Comparison of ENCODE assay signal across 9 cellular contexts in the genomic region with DNA sequence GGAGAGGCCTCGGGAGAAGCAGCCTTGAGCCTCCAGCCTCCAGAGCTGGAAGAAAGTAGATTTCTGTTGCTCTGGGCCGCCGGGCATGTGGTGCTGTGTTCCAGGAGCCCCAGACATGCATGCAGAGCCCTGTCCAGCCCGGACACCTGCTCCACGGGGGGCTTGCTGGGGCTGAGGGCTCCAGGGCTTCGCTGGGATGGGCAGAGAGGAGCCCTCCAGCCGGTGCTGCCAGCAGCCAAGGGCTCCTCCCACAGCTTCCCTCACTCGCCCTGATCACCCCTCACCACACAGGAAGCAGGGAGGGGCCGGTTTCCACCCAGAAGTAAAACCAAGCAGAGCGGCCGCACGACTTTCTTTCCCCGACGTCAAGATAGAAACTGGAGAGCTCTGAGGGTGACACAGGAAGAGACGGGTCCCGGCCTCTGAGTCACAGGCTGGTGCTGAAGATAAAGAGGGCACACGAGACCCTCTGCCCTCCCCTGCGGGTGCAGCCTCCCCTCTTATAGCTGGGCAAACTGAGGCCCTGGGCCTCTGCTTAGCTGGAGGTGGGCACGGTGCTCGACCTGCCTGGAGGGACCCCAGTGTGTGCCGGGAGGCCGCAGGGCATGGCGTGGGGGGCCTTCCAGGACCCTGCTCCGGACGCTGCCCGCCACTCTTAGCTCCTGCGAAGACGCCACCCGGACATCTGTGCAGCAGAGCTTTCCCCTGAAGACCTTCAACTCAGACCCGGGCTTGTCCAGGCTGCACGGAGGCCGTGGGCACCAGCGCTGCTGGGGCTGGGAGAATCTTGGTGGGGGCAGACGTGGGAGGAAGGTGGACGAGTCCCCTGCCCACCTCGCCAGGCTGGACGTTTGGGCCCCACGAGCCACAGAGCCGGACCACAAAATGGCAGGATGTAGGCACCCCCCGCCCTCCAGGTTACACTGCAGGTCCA. TPM values are rescaled to one million over a fixed set of nuclear protein-coding genes. Genes with fewer than 3 reads are reported as not detected.
DNase-seq lines count a peak whose midpoint lies in the region; ATAC-seq and TF ChIP-seq lines count a peak whose summit lies in the region.
"Had no signal": no experiment of that assay in that cellular context is flagged by ENCODE, and none has a peak within 500 bp of the region (broad histone marks: within the 10 kb centered on the region; RNA-seq: fewer than 3 reads in every experiment).

No MANE protein-coding gene starts in this region.

- intact Hi-C loops in cardiac septum (cut with DNase I), result no loop called here

- H3K9me3 ChIP-seq in OCI-LY1 (ENCODE audit: low read length), result no peaks in the 10 kb centered on the region
- H3K9me3 ChIP-seq in neural progenitor cell (ENCODE audit: low read depth), result no peaks in the 10 kb centered on the region

- no peak overlapping the region for H2AFZ ChIP-seq in OCI-LY1 (ENCODE audit: low read length)
- no peak overlapping the region for H2AFZ ChIP-seq in neural progenitor cell (replicated peaks)

- no peaks in the 10 kb centered on the region for H3F3A ChIP-seq in OCI-LY1 (ENCODE audit: insufficient read depth, low read length)
- no peaks in the 10 kb centered on the region for H3F3A ChIP-seq in neural progenitor cell (ENCODE audit: low read depth)

- H4K20me1 ChIP-seq in OCI-LY1 (ENCODE audit: insufficient read depth, low read length) (no peaks in the 10 kb centered on the region), neural progenitor cell (ENCODE audit: low read depth) (no peaks in the 10 kb centered on the region)

- H3K9me3 Mint-ChIP-seq in neural progenitor cell, result no peaks in the 10 kb centered on the region

- TF ChIP-seq CTCF in OCI-LY1 (IDR thresholded peaks at IDR 0.05; ENCODE audit: low read length) (no peak), neural progenitor cell (IDR thresholded peaks at IDR 0.05) (no peak)

- H3K4me3 ChIP-seq in OCI-LY1 (ENCODE audit: low read depth, low read length, poor library complexity, severe bottlenecking) (no peak overlapping the region), neural progenitor cell (no peak overlapping the region)

- no peaks in the 10 kb centered on the region for H3K9me2 ChIP-seq in OCI-LY1 (ENCODE audit: low read depth, low read length)

- H3K79me2 ChIP-seq in OCI-LY1 (ENCODE audit: insufficient read depth, low read length), result no peaks in the 10 kb centered on the region
- no peaks in the 10 kb centered on the region for H3K79me2 ChIP-seq in neural progenitor cell (ENCODE audit: low read depth)

- H3K27ac Mint-ChIP-seq in neural progenitor cell, result no peak overlapping the region

- H3K4me1 ChIP-seq in OCI-LY1 (ENCODE audit: insufficient read depth, low read length, severe bottlenecking), result peaks cover 11% of the 10 kb centered on the region
- H3K4me1 ChIP-seq in neural progenitor cell, result no peaks in the 10 kb centered on the region

- no peak overlapping the region for H3K9ac ChIP-seq in OCI-LY1 (ENCODE audit: low read length)
- H3K9ac ChIP-seq in neural progenitor cell, result no peak overlapping the region

- no peak overlapping the region for H3K4me3 Mint-ChIP-seq in neural progenitor cell

- H3K4me2 ChIP-seq in OCI-LY1 (ENCODE audit: low read length) (peak overlapping the region; percentile 20; the same call in 1 of the 2 replicates), neural progenitor cell (no peak overlapping the region)

- ATAC-seq in GM18861 (IDR thresholded peaks at IDR 0.05; ENCODE audit: unreplicated experiment) (peak; percentile 67), HG02884 (IDR thresholded peaks at IDR 0.05; ENCODE audit: unreplicated experiment) (peak; percentile 63)

- no peak overlapping the region for H3K27ac ChIP-seq in OCI-LY1 (ENCODE audit: low read depth, low read length, poor library complexity, severe bottlenecking)
- no peak overlapping the region for H3K27ac ChIP-seq in neural progenitor cell

- peak; percentile 88 for DNase-seq in activated T-cell treated with anti-CD3 and anti-CD28 coated beads, Interleukin-2, amount 50 U/mL, for 1 hour
- DNase-seq in cardiac septum (ENCODE audit: low spot score), result peak; percentile 91
- peak; percentile 83 to 93 for DNase-seq in stimulated activated CD4-positive, alpha-beta T cell treated with anti-CD3 and anti-CD28 coated beads, Interleukin-12 subunit alpha, Interleukin-12 subunit beta, amount 100 ng/mL, for 24 hours (ENCODE audit: low read depth in 2 of 2)
- DNase-seq in ecto neural progenitor cell (ENCODE audit: low spot score), result no peak
- no peak for DNase-seq in neural progenitor cell (ENCODE audit: low spot score)

- H3K27me3 ChIP-seq in OCI-LY1 (ENCODE audit: insufficient read depth, low read length), result peaks cover 14% of the 10 kb centered on the region; the same call in 1 of the 2 replicates
- H3K27me3 ChIP-seq in neural progenitor cell, result no peaks in the 10 kb centered on the region

- H3K27me3 Mint-ChIP-seq in neural progenitor cell (ENCODE audit: insufficient read depth, low read depth), result peaks cover 4% of the 10 kb centered on the region

- H3K36me3 ChIP-seq in OCI-LY1 (ENCODE audit: insufficient read depth, low read length), result no peaks in the 10 kb centered on the region
- H3K36me3 ChIP-seq in neural progenitor cell, result no peaks in the 10 kb centered on the region

- peaks cover 3% of the 10 kb centered on the region for H3K4me1 Mint-ChIP-seq in neural progenitor cell

- H3K36me3 Mint-ChIP-seq in neural progenitor cell, result no peaks in the 10 kb centered on the region

RNA-seq across cellular contexts. Expression of a gene that starts 31.1 kb away (rescaled TPM):
- total RNA-seq in cardiac septum, result 12.5 TPM
- total RNA-seq in neural progenitor cell (ENCODE audit: low replicate concordance), result 0.30 and 2.0 TPM in 2 replicates

RNA-seq across cellular contexts. Expression of a gene that starts 47.0 kb away (rescaled TPM):
- 21.3 TPM for total RNA-seq in cardiac septum
- 17.2 and 35.7 TPM in 2 replicates for total RNA-seq in neural progenitor cell (ENCODE audit: low replicate concordance)

RNA-seq across cellular contexts. Expression of a gene that starts 52.0 kb away (rescaled TPM):
- total RNA-seq in cardiac septum (7.3 TPM), neural progenitor cell (ENCODE audit: low replicate concordance) (15.1 and 17.9 TPM in 2 replicates)

RNA-seq across cellular contexts. Expression of a gene that starts 59.6 kb away (rescaled TPM):
- total RNA-seq in cardiac septum (not detected), neural progenitor cell (ENCODE audit: low replicate concordance) (0.06 TPM in 1 of 2 replicates, not detected in the other)
- total RNA-seq: epithelial cell of proximal tubule had no signal

Comparison
In these comparisons a context has a peak if more than half of its experiments do, and no peak if none do; other contexts are left out.
1. DNase-seq: peak in activated T-cell treated with anti-CD3 and anti-CD28 coated beads, Interleukin-2, amount 50 U/mL, for 1 hour (single experiment), cardiac septum (single experiment) and stimulated activated CD4-positive, alpha-beta T cell treated with anti-CD3 and anti-CD28 coated beads, Interleukin-12 subunit alpha, Interleukin-12 subunit beta, amount 100 ng/mL, for 24 hours (2 of 2); none in ecto neural progenitor cell (single experiment) and neural progenitor cell (single experiment).